ENCODE assay signal across 8 cellular contexts in genomic region chr2:151261977-151262291, GRCh38. TPM values are rescaled to one million over a fixed set of nuclear protein-coding genes. Genes with fewer than 3 reads are reported as not detected.
DNase-seq lines count a peak whose midpoint lies in the region; ATAC-seq, FAIRE-seq and TF ChIP-seq lines count a peak whose summit lies in the region.

No MANE protein-coding gene starts in this region.

- no peaks in the 10 kb centered on the region for H3K9me3 Mint-ChIP-seq in GM23338
- H3K9me3 Mint-ChIP-seq in glutamatergic neuron (ENCODE audit: unreplicated experiment): no peaks in the 10 kb centered on the region

- ATAC-seq in GM23338 (no peak), GM21576 (IDR thresholded peaks at IDR 0.05; ENCODE audit: unreplicated experiment) (no peak)

- H3K36me3 ChIP-seq in GM23338 (ENCODE audit: insufficient read depth) (no peaks in the 10 kb centered on the region), small intestine (ENCODE audit: control insufficient read depth in 2 of 2, insufficient read depth in 2 of 2, low read length in 2 of 2) (no peaks in the 10 kb centered on the region)

- H3K79me2 ChIP-seq in GM23338 (replicated peaks; ENCODE audit: insufficient read depth): no peaks in the 10 kb centered on the region

- peak overlapping the region; percentile 72 for H3K4me2 ChIP-seq in GM23338

- H3K4me1 ChIP-seq in GM23338 (ENCODE audit: insufficient read depth) (peaks cover 12% of the 10 kb centered on the region), small intestine (ENCODE audit: control insufficient read depth in 2 of 2, insufficient read depth in 1 of 2, low read depth in 1 of 2, low read length in 1 of 2) (no peaks in the 10 kb centered on the region)

- TF ChIP-seq CTCF in GM23338 (conservative IDR thresholded peaks at IDR 0.05; ENCODE audit: low read depth in 2 of 2): no peak
- no peak for TF ChIP-seq CTCF in WI38 (IDR thresholded peaks at IDR 0.05; ENCODE audit: low read depth, low read length)
- no peak for TF ChIP-seq CTCF in glutamatergic neuron (IDR thresholded peaks at IDR 0.05; ENCODE audit: partially characterized antibody, unreplicated experiment)

- WGBS in small intestine, 3 donors: 3 to 4% (median 3%) methylated on average over 9 of the region's 9 CpGs

- H3K9me3 ChIP-seq in small intestine (ENCODE audit: control insufficient read depth, low read depth): no peaks in the 10 kb centered on the region

- no peaks in the 10 kb centered on the region for H3F3A ChIP-seq in GM23338 (replicated peaks; ENCODE audit: low read depth)

- H3K36me3 Mint-ChIP-seq in GM23338 (ENCODE audit: low read depth) (peaks cover 3% of the 10 kb centered on the region; the same call in 1 of the 3 replicates), glutamatergic neuron (ENCODE audit: unreplicated experiment) (no peaks in the 10 kb centered on the region)

- H3K27me3 ChIP-seq in GM23338 (ENCODE audit: insufficient read depth): no peaks in the 10 kb centered on the region
- H3K27me3 ChIP-seq in small intestine (ENCODE audit: control insufficient read depth in 2 of 2, insufficient read depth in 2 of 2, low read length in 2 of 2): no peaks in the 10 kb centered on the region

- H4K20me1 ChIP-seq in GM23338 (replicated peaks; ENCODE audit: insufficient read depth): no peaks in the 10 kb centered on the region

- no peak for DNase-seq in GM23338 (ENCODE audit: low spot score)
- no peak for DNase-seq in glutamatergic neuron
- DNase-seq in small intestine: no peak
- DNase-seq in ureter (ENCODE audit: low spot score): no peak
- no peak for DNase-seq in cerebellar nuclear complex (lab: John Stamatoyannopoulos, UW)
- DNase-seq in DMS53 treated with DMSO at 0.1 percent for 48 hours (lab: John Stamatoyannopoulos, UW; ENCODE audit: unreplicated experiment): no peak

- H3K27me3 Mint-ChIP-seq in GM23338 (ENCODE audit: insufficient read depth, low read depth, poor library complexity) (peaks cover 10% of the 10 kb centered on the region), glutamatergic neuron (ENCODE audit: unreplicated experiment) (no peaks in the 10 kb centered on the region)

- peak overlapping the region; percentile 80 for H3K27ac Mint-ChIP-seq in GM23338
- H3K27ac Mint-ChIP-seq in glutamatergic neuron (ENCODE audit: unreplicated experiment): no peak overlapping the region

- H3K4me3 Mint-ChIP-seq in GM23338 (peak overlapping the region; percentile 72), glutamatergic neuron (ENCODE audit: unreplicated experiment) (peak overlapping the region; percentile 81)

- H2AFZ ChIP-seq in GM23338: peak overlapping the region; percentile 30

- H3K4me1 Mint-ChIP-seq in GM23338: peaks cover 32% of the 10 kb centered on the region
- peaks cover 3% of the 10 kb centered on the region for H3K4me1 Mint-ChIP-seq in glutamatergic neuron (ENCODE audit: low read depth, unreplicated experiment)

- H3K27ac ChIP-seq in GM23338 (ENCODE audit: low read depth): no peak overlapping the region
- H3K27ac ChIP-seq in small intestine (ENCODE audit: low read depth in 1 of 2, low read length in 1 of 2): peak overlapping the region; percentile 95 to 98

- H3K9me2 ChIP-seq in GM23338 (ENCODE audit: insufficient read depth): peaks cover 5% of the 10 kb centered on the region; the same call in 1 of the 2 replicates

- peak overlapping the region; percentile 61 for H3K4me3 ChIP-seq in GM23338
- H3K4me3 ChIP-seq in WI38 (ENCODE audit: low read depth, low read length): peak overlapping the region; percentile 89
- H3K4me3 ChIP-seq in small intestine (ENCODE audit: low read depth in 1 of 2, low read length in 2 of 2): peak overlapping the region; percentile 43 to 93

- FAIRE-seq in small intestine (lab: Jason Lieb, UNC): no peak

TF ChIP-seq in GM23338, 12 proteins besides CTCF, POLR2A, EP300 and RAD21:
- TF ChIP-seq, protein P1, sequence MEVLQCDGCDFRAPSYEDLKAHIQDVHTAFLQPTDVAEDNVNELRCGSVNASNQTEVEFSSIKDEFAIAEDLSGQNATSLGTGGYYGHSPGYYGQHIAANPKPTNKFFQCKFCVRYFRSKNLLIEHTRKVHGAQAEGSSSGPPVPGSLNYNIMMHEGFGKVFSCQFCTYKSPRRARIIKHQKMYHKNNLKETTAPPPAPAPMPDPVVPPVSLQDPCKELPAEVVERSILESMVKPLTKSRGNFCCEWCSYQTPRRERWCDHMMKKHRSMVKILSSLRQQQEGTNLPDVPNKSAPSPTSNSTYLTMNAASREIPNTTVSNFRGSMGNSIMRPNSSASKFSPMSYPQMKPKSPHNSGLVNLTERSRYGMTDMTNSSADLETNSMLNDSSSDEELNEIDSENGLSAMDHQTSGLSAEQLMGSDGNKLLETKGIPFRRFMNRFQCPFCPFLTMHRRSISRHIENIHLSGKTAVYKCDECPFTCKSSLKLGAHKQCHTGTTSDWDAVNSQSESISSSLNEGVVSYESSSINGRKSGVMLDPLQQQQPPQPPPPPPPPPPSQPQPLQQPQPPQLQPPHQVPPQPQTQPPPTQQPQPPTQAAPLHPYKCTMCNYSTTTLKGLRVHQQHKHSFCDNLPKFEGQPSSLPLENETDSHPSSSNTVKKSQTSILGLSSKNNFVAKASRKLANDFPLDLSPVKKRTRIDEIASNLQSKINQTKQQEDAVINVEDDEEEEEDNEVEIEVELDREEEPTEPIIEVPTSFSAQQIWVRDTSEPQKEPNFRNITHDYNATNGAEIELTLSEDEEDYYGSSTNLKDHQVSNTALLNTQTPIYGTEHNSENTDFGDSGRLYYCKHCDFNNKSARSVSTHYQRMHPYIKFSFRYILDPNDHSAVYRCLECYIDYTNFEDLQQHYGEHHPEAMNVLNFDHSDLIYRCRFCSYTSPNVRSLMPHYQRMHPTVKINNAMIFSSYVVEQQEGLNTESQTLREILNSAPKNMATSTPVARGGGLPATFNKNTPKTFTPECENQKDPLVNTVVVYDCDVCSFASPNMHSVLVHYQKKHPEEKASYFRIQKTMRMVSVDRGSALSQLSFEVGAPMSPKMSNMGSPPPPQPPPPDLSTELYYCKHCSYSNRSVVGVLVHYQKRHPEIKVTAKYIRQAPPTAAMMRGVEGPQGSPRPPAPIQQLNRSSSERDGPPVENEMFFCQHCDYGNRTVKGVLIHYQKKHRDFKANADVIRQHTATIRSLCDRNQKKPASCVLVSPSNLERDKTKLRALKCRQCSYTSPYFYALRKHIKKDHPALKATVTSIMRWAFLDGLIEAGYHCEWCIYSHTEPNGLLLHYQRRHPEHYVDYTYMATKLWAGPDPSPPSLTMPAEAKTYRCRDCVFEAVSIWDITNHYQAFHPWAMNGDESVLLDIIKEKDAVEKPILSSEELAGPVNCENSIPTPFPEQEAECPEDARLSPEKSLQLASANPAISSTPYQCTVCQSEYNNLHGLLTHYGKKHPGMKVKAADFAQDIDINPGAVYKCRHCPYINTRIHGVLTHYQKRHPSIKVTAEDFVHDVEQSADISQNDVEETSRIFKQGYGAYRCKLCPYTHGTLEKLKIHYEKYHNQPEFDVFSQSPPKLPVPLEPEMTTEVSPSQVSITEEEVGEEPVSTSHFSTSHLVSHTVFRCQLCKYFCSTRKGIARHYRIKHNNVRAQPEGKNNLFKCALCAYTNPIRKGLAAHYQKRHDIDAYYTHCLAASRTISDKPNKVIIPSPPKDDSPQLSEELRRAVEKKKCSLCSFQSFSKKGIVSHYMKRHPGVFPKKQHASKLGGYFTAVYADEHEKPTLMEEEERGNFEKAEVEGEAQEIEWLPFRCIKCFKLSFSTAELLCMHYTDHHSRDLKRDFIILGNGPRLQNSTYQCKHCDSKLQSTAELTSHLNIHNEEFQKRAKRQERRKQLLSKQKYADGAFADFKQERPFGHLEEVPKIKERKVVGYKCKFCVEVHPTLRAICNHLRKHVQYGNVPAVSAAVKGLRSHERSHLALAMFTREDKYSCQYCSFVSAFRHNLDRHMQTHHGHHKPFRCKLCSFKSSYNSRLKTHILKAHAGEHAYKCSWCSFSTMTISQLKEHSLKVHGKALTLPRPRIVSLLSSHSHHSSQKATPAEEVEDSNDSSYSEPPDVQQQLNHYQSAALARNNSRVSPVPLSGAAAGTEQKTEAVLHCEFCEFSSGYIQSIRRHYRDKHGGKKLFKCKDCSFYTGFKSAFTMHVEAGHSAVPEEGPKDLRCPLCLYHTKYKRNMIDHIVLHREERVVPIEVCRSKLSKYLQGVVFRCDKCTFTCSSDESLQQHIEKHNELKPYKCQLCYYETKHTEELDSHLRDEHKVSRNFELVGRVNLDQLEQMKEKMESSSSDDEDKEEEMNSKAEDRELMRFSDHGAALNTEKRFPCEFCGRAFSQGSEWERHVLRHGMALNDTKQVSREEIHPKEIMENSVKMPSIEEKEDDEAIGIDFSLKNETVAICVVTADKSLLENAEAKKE (CRISPR knock-in tag; IDR thresholded peaks at IDR 0.05): no peak
- no peak for TF ChIP-seq CREB1 (CRISPR knock-in tag; IDR thresholded peaks at IDR 0.05; ENCODE audit: low read depth)
TF ChIP-seq in GM23338: peak in this region for 0.

RNA-seq across cellular contexts. Expression of gene RBM43, which starts 0.3 kb away (rescaled TPM):
- 3.2 and 3.4 TPM in 2 replicates for total RNA-seq in GM23338 (2014; rRNA removed; shearing (Covaris generic))
- polyA plus RNA-seq in GM23338 (2016; fragmentation: Nextera tagmentation; extraction: Ambion mirVana): 2.9 and 3.3 TPM in 2 replicates
- 1.1 TPM for total RNA-seq in glutamatergic neuron (ENCODE audit: unreplicated experiment)
- 1 to 10 TPM in 2 of 3 donors, under 1 TPM in 1; 0.81 to 3.4 (median 1.1) TPM for polyA plus RNA-seq in small intestine
- total RNA-seq in ureter: 13.4 TPM

RNA-seq across cellular contexts. Expression of gene NMI, which starts 27.5 kb away (rescaled TPM):
- total RNA-seq in GM23338 (2014; rRNA removed; shearing (Covaris generic)): 3.0 and 6.2 TPM in 2 replicates
- 14.0 and 15.6 TPM in 2 replicates for polyA plus RNA-seq in GM23338 (2016; fragmentation: Nextera tagmentation; extraction: Ambion mirVana)
- 0.34 TPM for total RNA-seq in glutamatergic neuron (ENCODE audit: unreplicated experiment)
- 10 to 100 TPM; 26.7 to 36.2 (median 31.1) TPM for polyA plus RNA-seq in small intestine
- 13.2 TPM for total RNA-seq in ureter
